Comparison of ENCODE assay signal across 4 cellular contexts in the genomic region with DNA sequence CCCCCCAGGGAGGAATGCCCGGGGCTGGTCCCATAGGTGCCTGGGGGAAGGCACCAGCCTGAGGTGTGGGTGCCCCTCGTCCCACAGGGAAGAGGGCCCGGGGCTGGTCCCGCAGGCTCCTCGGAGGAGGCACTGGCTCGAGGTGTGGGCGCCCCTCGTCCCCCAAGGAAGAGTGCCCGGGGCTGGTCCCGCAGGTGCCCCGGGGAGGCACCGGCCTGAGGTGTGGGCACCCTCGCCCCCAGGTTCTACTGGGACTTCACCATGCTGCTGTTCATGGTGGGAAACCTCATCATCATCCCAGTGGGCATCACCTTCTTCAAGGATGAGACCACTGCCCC. TPM values are rescaled to one million over a fixed set of nuclear protein-coding genes. Genes with fewer than 3 reads are reported as not detected.
"Had no signal": no experiment of that assay in that cellular context is flagged by ENCODE, and none has a peak within 500 bp of the region (broad histone marks: within the 10 kb centered on the region; RNA-seq: fewer than 3 reads in every experiment).

No MANE protein-coding gene starts in this region.

RNA-seq across cellular contexts. Expression of a gene that starts 13.6 kb away (rescaled TPM):
- total RNA-seq: HepG2, HT-29 had no signal

RNA-seq across cellular contexts. Expression of a gene that starts 36.4 kb away (rescaled TPM):
- total RNA-seq: HT1080, IMR-90 had no signal

RNA-seq across cellular contexts. Expression of a gene that starts 59.4 kb away (rescaled TPM):
- total RNA-seq: HepG2, HT-29, HT1080, IMR-90 had no signal
